Comparison of ENCODE assay signal across 8 cellular contexts in the genomic region with DNA sequence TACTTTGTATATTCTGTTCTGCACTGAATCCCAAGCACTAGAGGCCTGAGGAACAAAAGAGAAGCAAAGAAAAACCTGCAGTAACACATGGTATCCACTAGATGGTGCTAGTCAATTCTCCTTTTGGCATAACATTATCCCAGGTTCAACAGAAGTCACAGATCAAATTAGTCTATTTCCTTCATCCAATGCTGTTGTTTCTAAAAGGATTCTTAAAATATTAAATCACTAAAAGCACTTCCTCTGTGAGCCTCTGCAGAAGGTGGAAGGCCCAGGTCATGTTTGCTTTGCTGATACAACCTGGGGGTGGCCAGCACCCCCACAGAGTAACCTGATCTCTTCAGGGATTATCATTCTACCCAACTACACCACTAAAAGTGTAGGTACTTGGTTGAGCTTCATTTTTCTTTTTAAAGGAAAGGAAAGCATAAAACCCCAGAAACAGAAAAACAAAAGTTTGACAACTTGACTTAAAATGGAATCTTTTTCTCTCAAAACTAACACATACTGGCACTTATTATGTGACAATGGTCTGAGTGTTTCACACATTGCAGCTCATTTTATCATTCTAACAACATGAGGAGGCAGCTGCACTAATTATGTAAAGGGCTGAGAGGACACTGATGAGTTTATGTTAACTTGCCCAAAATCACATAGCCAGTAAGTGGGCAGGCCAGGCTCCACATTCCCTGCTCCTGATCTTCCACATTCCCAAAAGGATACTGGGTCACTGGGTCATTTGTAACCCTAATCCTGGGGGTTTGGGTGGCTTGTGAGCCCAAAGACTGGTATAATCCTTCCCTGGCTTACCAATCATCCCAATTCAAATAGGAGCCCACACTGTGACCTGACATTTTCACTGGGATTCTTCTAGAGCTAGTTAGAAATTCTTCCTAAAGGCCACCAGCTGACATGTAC.
DNase-seq lines count a peak whose midpoint lies in the region; FAIRE-seq and TF ChIP-seq lines count a peak whose summit lies in the region.

No MANE protein-coding gene starts in this region.

- peaks cover 25% of the 10 kb centered on the region for H3K4me1 Mint-ChIP-seq in T-helper 2 cell treated with Interferon-gamma antibody and Interleukin-4, amounts not matched to agents 5 μg/mL and 100 μg/mL, for 36 hours (ENCODE audit: low read depth)

- no peaks in the 10 kb centered on the region for H3K9me3 Mint-ChIP-seq in T-helper 2 cell treated with Interferon-gamma antibody and Interleukin-4, amounts not matched to agents 5 μg/mL and 100 μg/mL, for 36 hours

- H3K79me2 ChIP-seq in KMS-11 (ENCODE audit: insufficient read depth, low read depth): no peaks in the 10 kb centered on the region

- H3K36me3 ChIP-seq in KMS-11 (ENCODE audit: insufficient read depth) (no peaks in the 10 kb centered on the region), H7 (replicated peaks; ENCODE audit: control insufficient read depth, insufficient read depth, low read length) (peaks cover 3% of the 10 kb centered on the region)

- H2AFZ ChIP-seq in KMS-11 (ENCODE audit: low read depth): no peak overlapping the region

- peak overlapping the region; percentile 12; the same call in 1 of the 2 replicates for H3K27ac ChIP-seq in KMS-11

- H3K27me3 ChIP-seq in KMS-11 (ENCODE audit: insufficient read depth, low read depth) (no peaks in the 10 kb centered on the region), H7 (ENCODE audit: control insufficient read depth, insufficient read depth, low read length) (no peaks in the 10 kb centered on the region)

- TF ChIP-seq CTCF in AG10803 (conservative IDR thresholded peaks at IDR 0.05; ENCODE audit: low read length): peak; percentile 95
- TF ChIP-seq CTCF in KMS-11 (conservative IDR thresholded peaks at IDR 0.05; ENCODE audit: low read depth, low read length): peak; percentile 91

- FAIRE-seq in GM12892 (lab: Jason Lieb, UNC): peak; percentile 96

- peaks cover 54% of the 10 kb centered on the region for H3K4me1 ChIP-seq in KMS-11 (ENCODE audit: low read depth, poor library complexity, severe bottlenecking)

- no peaks in the 10 kb centered on the region for H4K20me1 ChIP-seq in KMS-11 (ENCODE audit: insufficient read depth)

- H3K4me2 ChIP-seq in KMS-11: peak overlapping the region; percentile 29; the same call in 1 of the 2 replicates

- DNase-seq in AG10803 (ENCODE audit: low read depth) (peak; percentile 46), GM12892 (ENCODE audit: insufficient read length) (no peak), SK-MEL-5 (ENCODE audit: low read depth, low spot score) (peak; percentile 63), erythroblast (lab: John Stamatoyannopoulos, UW) (peak; percentile 40 to 59), middle frontal gyrus (ENCODE audit: extremely low spot score, low spot score) (peak; percentile 29), H7 (no peak)
- no peak for DNase-seq in T-helper 2 cell treated with Interferon-gamma antibody and Interleukin-4, amounts not matched to agents 5 μg/mL and 100 μg/mL, for 36 hours (ENCODE audit: low spot score)

- in situ Hi-C loops in SK-MEL-5 (cut with HindIII; ENCODE audit: low pct_unique_long_range_greater_than_20kb, low sequenced_read_pairs): no loop called here

- no peaks in the 10 kb centered on the region for H3K27me3 Mint-ChIP-seq in T-helper 2 cell treated with Interferon-gamma antibody and Interleukin-4, amounts not matched to agents 5 μg/mL and 100 μg/mL, for 36 hours (ENCODE audit: low read depth)

- TF ChIP-seq POLR2A in GM12892 (IDR thresholded peaks at IDR 0.05; ENCODE audit: low read depth, low read length): no peak
- TF ChIP-seq POLR2A in erythroblast (IDR thresholded peaks at IDR 0.05; ENCODE audit: low read length): no peak

- H3K27ac Mint-ChIP-seq in T-helper 2 cell treated with Interferon-gamma antibody and Interleukin-4, amounts not matched to agents 5 μg/mL and 100 μg/mL, for 36 hours: no peak overlapping the region

- H3K4me3 Mint-ChIP-seq in T-helper 2 cell treated with Interferon-gamma antibody and Interleukin-4, amounts not matched to agents 5 μg/mL and 100 μg/mL, for 36 hours: no peak overlapping the region

- peaks cover 48% of the 10 kb centered on the region for H3K36me3 Mint-ChIP-seq in T-helper 2 cell treated with Interferon-gamma antibody and Interleukin-4, amounts not matched to agents 5 μg/mL and 100 μg/mL, for 36 hours (ENCODE audit: low read depth)

- H3K4me3 ChIP-seq in AG10803 (ENCODE audit: low read length): no peak overlapping the region
- no peak overlapping the region for H3K4me3 ChIP-seq in KMS-11 (IDR thresholded peaks at IDR 0.05; ENCODE audit: insufficient read depth, low read depth, low read length)
- no peak overlapping the region for H3K4me3 ChIP-seq in H7 (ENCODE audit: insufficient read depth, low read depth, low read length)

- no peak overlapping the region for H3K9ac ChIP-seq in KMS-11

Comparison
In these comparisons a context has a peak if more than half of its experiments do, and no peak if none do; other contexts are left out.
1. DNase-seq: peak in AG10803 (single experiment), SK-MEL-5 (single experiment), erythroblast (2 of 2) and middle frontal gyrus (single experiment); none in GM12892 (single experiment), T-helper 2 cell treated with Interferon-gamma antibody and Interleukin-4, amounts not matched to agents 5 μg/mL and 100 μg/mL, for 36 hours (single experiment) and H7 (single experiment).